In the genomic region with DNA sequence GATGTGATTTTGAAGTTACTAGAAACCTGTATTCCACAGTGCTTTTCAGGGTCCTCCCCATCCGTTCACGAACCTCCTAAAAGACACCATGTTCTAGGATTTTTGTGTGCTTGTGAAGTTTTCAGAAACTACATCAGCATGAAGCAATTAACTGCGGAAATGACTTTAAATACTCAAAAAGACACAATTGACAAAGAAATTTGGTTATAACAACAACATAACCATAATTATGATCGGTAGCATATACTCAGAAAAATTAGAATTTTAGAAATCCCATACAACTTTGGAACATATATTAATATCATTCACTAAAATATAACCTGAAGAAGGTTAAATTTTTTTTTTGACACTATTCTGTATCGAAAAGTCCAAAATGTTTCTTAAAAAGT, we compare ENCODE assay signal across 8 cellular contexts. TPM values are rescaled to one million over a fixed set of nuclear protein-coding genes. Genes with fewer than 3 reads are reported as not detected.
DNase-seq lines count a peak whose midpoint lies in the region; ATAC-seq and TF ChIP-seq lines count a peak whose summit lies in the region.

No MANE protein-coding gene starts in this region.

- H3K4me1 ChIP-seq in right atrium auricular region (peaks cover 0 to 16% of the 10 kb centered on the region in 2 donors), mucosa of descending colon (ENCODE audit: low read depth) (peaks cover 7% of the 10 kb centered on the region)

- no peaks in the 10 kb centered on the region for H3K27me3 ChIP-seq in right atrium auricular region

- no peaks in the 10 kb centered on the region for H3K36me3 ChIP-seq in right atrium auricular region
- no peaks in the 10 kb centered on the region for H3K36me3 ChIP-seq in mucosa of descending colon (ENCODE audit: low read depth)

- H3K27ac ChIP-seq in right atrium auricular region = peak overlapping the region; percentile 89 to 93

- H3K4me3 ChIP-seq in right atrium auricular region (peak overlapping the region; percentile 37 to 49), cardiac fibroblast (replicated peaks in 1 of 2; ENCODE audit: low read depth in 2 of 2, low read length in 2 of 2) (peak overlapping the region; percentile 49 to 68), mucosa of descending colon (peak overlapping the region; percentile 7)

- TF ChIP-seq CTCF in right atrium auricular region (IDR thresholded peaks at IDR 0.05) = no peak
- TF ChIP-seq CTCF in cardiac fibroblast (IDR thresholded peaks at IDR 0.05; ENCODE audit: low read depth, low read length) = no peak
- no peak for TF ChIP-seq CTCF in mucosa of descending colon (IDR thresholded peaks at IDR 0.05)

- ATAC-seq in Right ventricle myocardium superior (ENCODE audit: poor library complexity) (no peak), mucosa of descending colon (no peak)

- intact Hi-C loops in Right ventricle myocardium superior (cut with DNase I) (no loop called here), mucosa of descending colon (cut with DNase I, micrococcal nuclease) (no loop called here)

- DNase-seq in right atrium auricular region (ENCODE audit: low spot score) (no peak), Right ventricle myocardium superior (no peak), cardiac fibroblast (ENCODE audit: low read depth in 2 of 2) (peak in 1 of 2 donors; percentile 7), mucosa of descending colon (no peak), NCI-H2227 treated with DMSO at 0.1 percent for 48 hours (lab: John Stamatoyannopoulos, UW) (no peak), NCI-H345 (lab: John Stamatoyannopoulos, UW) (no peak), retina (no peak), amniotic stem cell (lab: John Stamatoyannopoulos, UW) (no peak)

- H3K9me3 ChIP-seq in right atrium auricular region = no peaks in the 10 kb centered on the region
- H3K9me3 ChIP-seq in mucosa of descending colon = no peaks in the 10 kb centered on the region

RNA-seq across cellular contexts. Expression of a gene that starts 43.8 kb away (rescaled TPM):
- total RNA-seq in right atrium auricular region (10 to 100 TPM; 13.7 to 19.9 TPM), Right ventricle myocardium superior (23.4 TPM), mucosa of descending colon (10 to 100 TPM; 20.7 to 47.7 (median 26.5) TPM)

Comparison
In these comparisons a context has a peak if more than half of its experiments do, and no peak if none do; other contexts are left out.
1. H3K4me3 ChIP-seq: peak in every context shown above with its lines; median percentile 58 in cardiac fibroblast; 43 in right atrium auricular region; 7 in mucosa of descending colon.